Comparison of ENCODE assay signal across 37 cellular contexts in genomic region chr9:101504188-101504587, GRCh38.
"Had no signal": no experiment of that assay in that cellular context is flagged by ENCODE, and none has a peak within 500 bp of the region (broad histone marks: within the 10 kb centered on the region; RNA-seq: fewer than 3 reads in every experiment).

No MANE protein-coding gene starts in this region.

- H3K9me3 ChIP-seq: adrenal gland, ascending aorta, body of pancreas, breast epithelium had no signal

- H3K4me1 Mint-ChIP-seq: activated naive CD4-positive, alpha-beta T cell treated with anti-CD3 and anti-CD28 coated beads, Interleukin-2, amount 10 ng/mL, durations not matched to agents 7 days and 5 days; activated naive CD4-positive, alpha-beta T cell treated with anti-CD3 and anti-CD28 coated beads, Interleukin-2, amount 50 U/mL, for 24 hours; activated naive CD8-positive, alpha-beta T cell treated with anti-CD3 and anti-CD28 coated beads for 36 hours; activated naive CD8-positive, alpha-beta T cell treated with anti-CD3 and anti-CD28 coated beads, Interleukin-2, amount 10 ng/mL, durations not matched to agents 7 days and 5 days; activated naive CD8-positive, alpha-beta T cell treated with anti-CD3 and anti-CD28 coated beads, Interleukin-2, amount 50 U/mL, for 24 hours; brain; central memory CD8-positive, alpha-beta T cell had no signal

- H3K27ac ChIP-seq: adrenal gland, ascending aorta, body of pancreas, brain microvascular endothelial cell, breast epithelium, cardiac muscle cell had no signal

- DNase-seq: activated effector memory CD4-positive, alpha-beta T cell treated with anti-CD3 and anti-CD28 coated beads, Interleukin-2, amount 50 U/mL, for 16 hours; activated effector memory CD4-positive, alpha-beta T cell treated with Interleukin-2 at 50 U/mL for 16 hours; activated gamma-delta T cell; activated gamma-delta T cell treated with Interleukin-2 at 50 U/mL for 16 hours; activated naive CD4-positive, alpha-beta T cell; activated naive CD4-positive, alpha-beta T cell treated with anti-CD3 and anti-CD28 coated beads for 36 hours; activated naive CD4-positive, alpha-beta T cell treated with anti-CD3 and anti-CD28 coated beads, Interleukin-2, amount 10 ng/mL, durations not matched to agents 7 days and 5 days; activated naive CD4-positive, alpha-beta T cell treated with anti-CD3 and anti-CD28 coated beads, Interleukin-2, amount 50 U/mL, for 16 hours; activated naive CD4-positive, alpha-beta T cell treated with Interleukin-2 at 50 U/mL for 16 hours; activated naive CD8-positive, alpha-beta T cell treated with anti-CD3 and anti-CD28 coated beads for 36 hours; activated naive CD8-positive, alpha-beta T cell treated with anti-CD3 and anti-CD28 coated beads, Interleukin-2, amount 10 ng/mL, durations not matched to agents 7 days and 5 days; activated naive CD8-positive, alpha-beta T cell treated with anti-CD3 and anti-CD28 coated beads, Interleukin-2, amount 50 U/mL, for 24 hours; activated T-cell treated with anti-CD3 and anti-CD28 coated beads, Interleukin-2, amount 50 U/mL, for 24 hours; activated T-cell treated with anti-CD3 and anti-CD28 coated beads, Interleukin-2, amount 50 U/mL, for 4 hours; activated T-cell treated with anti-CD3 and anti-CD28 coated beads, Interleukin-2, amount 50 U/mL, for 48 hours; activated T-cell treated with anti-CD3 and anti-CD28 coated beads, Interleukin-2, amount 50 U/mL, for 72 hours; adrenal gland; amniotic stem cell; amygdala; anterior cingulate cortex; aorta; body of pancreas; brain microvascular endothelial cell; caudate nucleus; central memory CD4-positive, alpha-beta T cell; cerebellar nuclear complex had no signal

- H3K4me1 ChIP-seq: adrenal gland, breast epithelium had no signal

- H3K27ac Mint-ChIP-seq: activated naive CD4-positive, alpha-beta T cell treated with anti-CD3 and anti-CD28 coated beads for 36 hours; activated naive CD4-positive, alpha-beta T cell treated with anti-CD3 and anti-CD28 coated beads, Interleukin-2, amount 10 ng/mL, durations not matched to agents 7 days and 5 days; activated naive CD4-positive, alpha-beta T cell treated with anti-CD3 and anti-CD28 coated beads, Interleukin-2, amount 50 U/mL, for 24 hours; activated naive CD4-positive, alpha-beta T cell treated with anti-CD3 and anti-CD28 coated beads, Interleukin-2, amount 50 U/mL, for 72 hours; activated naive CD8-positive, alpha-beta T cell; activated naive CD8-positive, alpha-beta T cell treated with anti-CD3 and anti-CD28 coated beads for 36 hours; activated naive CD8-positive, alpha-beta T cell treated with anti-CD3 and anti-CD28 coated beads, Interleukin-2, amount 10 ng/mL, durations not matched to agents 7 days and 5 days; activated naive CD8-positive, alpha-beta T cell treated with anti-CD3 and anti-CD28 coated beads, Interleukin-2, amount 50 U/mL, for 24 hours; activated T-cell treated with anti-CD3 and anti-CD28 coated beads, Interleukin-2, amount 50 U/mL, for 24 hours; activated T-cell treated with anti-CD3 and anti-CD28 coated beads, Interleukin-2, amount 50 U/mL, for 72 hours; activated T-helper 1 cell treated with anti-CD3 and anti-CD28 coated beads, Interleukin-12 subunit alpha, Interleukin-12 subunit beta, Interleukin-2, Interleukin-4 antibody, amounts not matched to agents 30 ng/mL and 10 ng/mL and 1 ng/mL, durations not matched to agents 14 hours and 24 hours and 36 hours; activated T-helper 17 cell treated with anti-CD3 and anti-CD28 coated beads, Interleukin-2, amount 50 U/mL, for 72 hours; activated T-helper 2 cell treated with anti-CD3 and anti-CD28 coated beads, Interferon-gamma antibody, Interleukin-2, Interleukin-4, amounts not matched to agents 10 μg/mL and 5 μg/mL and 100 μg/mL, durations not matched to agents 14 hours and 24 hours and 36 hours; brain had no signal

- ATAC-seq: activated naive CD4-positive, alpha-beta T cell treated with anti-CD3 and anti-CD28 coated beads, Interleukin-2, amount 50 U/mL, for 72 hours; activated naive CD8-positive, alpha-beta T cell treated with anti-CD3 and anti-CD28 coated beads, Interleukin-2, amount 50 U/mL, for 24 hours; activated T-cell treated with anti-CD3 and anti-CD28 coated beads, Interleukin-2, amount 50 U/mL, for 4 hours; activated T-cell treated with anti-CD3 and anti-CD28 coated beads, Interleukin-2, amount 50 U/mL, for 72 hours; activated T-helper 17 cell treated with anti-CD3 and anti-CD28 coated beads, Interleukin-2, amount 50 U/mL, for 72 hours; body of pancreas had no signal

- H3K27me3 ChIP-seq: adrenal gland, ascending aorta, body of pancreas, brain microvascular endothelial cell, breast epithelium, cardiac muscle cell had no signal

- H3K36me3 Mint-ChIP-seq: activated naive CD4-positive, alpha-beta T cell treated with anti-CD3 and anti-CD28 coated beads, Interleukin-2, amount 10 ng/mL, durations not matched to agents 7 days and 5 days; activated naive CD4-positive, alpha-beta T cell treated with anti-CD3 and anti-CD28 coated beads, Interleukin-2, amount 50 U/mL, for 24 hours; activated naive CD8-positive, alpha-beta T cell; activated naive CD8-positive, alpha-beta T cell treated with anti-CD3 and anti-CD28 coated beads for 36 hours; activated naive CD8-positive, alpha-beta T cell treated with anti-CD3 and anti-CD28 coated beads, Interleukin-2, amount 10 ng/mL, durations not matched to agents 7 days and 5 days; brain had no signal

- H3K4me3 ChIP-seq: adrenal gland, ascending aorta, body of pancreas, breast epithelium, cardiac muscle cell had no signal

- H3K9me3 Mint-ChIP-seq: activated naive CD4-positive, alpha-beta T cell treated with anti-CD3 and anti-CD28 coated beads for 36 hours; activated naive CD4-positive, alpha-beta T cell treated with anti-CD3 and anti-CD28 coated beads, Interleukin-2, amount 10 ng/mL, durations not matched to agents 7 days and 5 days; activated naive CD4-positive, alpha-beta T cell treated with anti-CD3 and anti-CD28 coated beads, Interleukin-2, amount 50 U/mL, for 24 hours; activated naive CD4-positive, alpha-beta T cell treated with anti-CD3 and anti-CD28 coated beads, Interleukin-2, amount 50 U/mL, for 72 hours; activated naive CD8-positive, alpha-beta T cell treated with anti-CD3 and anti-CD28 coated beads for 36 hours; activated naive CD8-positive, alpha-beta T cell treated with anti-CD3 and anti-CD28 coated beads, Interleukin-2, amount 10 ng/mL, durations not matched to agents 7 days and 5 days; activated naive CD8-positive, alpha-beta T cell treated with anti-CD3 and anti-CD28 coated beads, Interleukin-2, amount 50 U/mL, for 24 hours; activated T-cell treated with anti-CD3 and anti-CD28 coated beads, Interleukin-2, amount 50 U/mL, for 24 hours; activated T-cell treated with anti-CD3 and anti-CD28 coated beads, Interleukin-2, amount 50 U/mL, for 4 hours; activated T-cell treated with anti-CD3 and anti-CD28 coated beads, Interleukin-2, amount 50 U/mL, for 72 hours; activated T-helper 1 cell treated with anti-CD3 and anti-CD28 coated beads, Interleukin-12 subunit alpha, Interleukin-12 subunit beta, Interleukin-2, Interleukin-4 antibody, amounts not matched to agents 30 ng/mL and 10 ng/mL and 1 ng/mL, durations not matched to agents 14 hours and 24 hours and 36 hours; activated T-helper 17 cell treated with anti-CD3 and anti-CD28 coated beads, Interleukin-2, amount 50 U/mL, for 72 hours; activated T-helper 2 cell treated with anti-CD3 and anti-CD28 coated beads, Interferon-gamma antibody, Interleukin-2, Interleukin-4, amounts not matched to agents 10 μg/mL and 5 μg/mL and 100 μg/mL, durations not matched to agents 14 hours and 24 hours and 36 hours; brain; central memory CD8-positive, alpha-beta T cell had no signal

- H3K4me3 Mint-ChIP-seq: activated naive CD4-positive, alpha-beta T cell treated with anti-CD3 and anti-CD28 coated beads for 36 hours; activated naive CD4-positive, alpha-beta T cell treated with anti-CD3 and anti-CD28 coated beads, Interleukin-2, amount 10 ng/mL, durations not matched to agents 7 days and 5 days; activated naive CD4-positive, alpha-beta T cell treated with anti-CD3 and anti-CD28 coated beads, Interleukin-2, amount 50 U/mL, for 24 hours; activated naive CD8-positive, alpha-beta T cell; activated naive CD8-positive, alpha-beta T cell treated with anti-CD3 and anti-CD28 coated beads for 36 hours; activated naive CD8-positive, alpha-beta T cell treated with anti-CD3 and anti-CD28 coated beads, Interleukin-2, amount 10 ng/mL, durations not matched to agents 7 days and 5 days; activated naive CD8-positive, alpha-beta T cell treated with anti-CD3 and anti-CD28 coated beads, Interleukin-2, amount 50 U/mL, for 24 hours; activated T-cell treated with anti-CD3 and anti-CD28 coated beads, Interleukin-2, amount 50 U/mL, for 24 hours; activated T-cell treated with anti-CD3 and anti-CD28 coated beads, Interleukin-2, amount 50 U/mL, for 4 hours; activated T-cell treated with anti-CD3 and anti-CD28 coated beads, Interleukin-2, amount 50 U/mL, for 72 hours; activated T-helper 1 cell treated with anti-CD3 and anti-CD28 coated beads, Interleukin-12 subunit alpha, Interleukin-12 subunit beta, Interleukin-2, Interleukin-4 antibody, amounts not matched to agents 30 ng/mL and 10 ng/mL and 1 ng/mL, durations not matched to agents 14 hours and 24 hours and 36 hours; activated T-helper 17 cell treated with anti-CD3 and anti-CD28 coated beads, Interleukin-2, amount 50 U/mL, for 72 hours; brain; central memory CD8-positive, alpha-beta T cell had no signal

- H3K36me3 ChIP-seq: adrenal gland, ascending aorta, brain microvascular endothelial cell, breast epithelium, cardiac muscle cell had no signal
